In the genomic region with DNA sequence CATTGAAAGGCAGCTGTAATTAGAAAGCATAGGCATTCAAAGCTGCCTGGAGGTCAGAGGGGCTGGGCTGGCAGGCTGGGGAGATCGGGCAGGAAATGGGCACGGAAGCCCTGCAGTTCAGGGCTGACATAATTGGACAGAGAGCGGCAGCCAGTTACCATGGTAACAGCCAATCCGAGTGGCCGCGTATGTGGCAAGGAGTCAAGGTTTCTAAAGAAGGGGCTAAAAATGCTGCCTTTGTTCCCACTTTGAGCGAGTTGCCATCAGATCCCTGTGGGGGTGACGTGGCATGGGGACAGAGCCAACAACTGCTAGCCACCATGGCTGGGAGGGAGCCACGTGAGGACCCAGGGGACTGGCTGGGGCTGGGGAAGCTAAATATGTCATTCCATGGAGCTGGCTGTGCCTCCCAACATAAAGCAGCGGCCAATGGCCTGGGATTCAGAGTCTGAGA, we compare ENCODE assay signal across 8 cellular contexts. TPM values are rescaled to one million over a fixed set of nuclear protein-coding genes. Genes with fewer than 3 reads are reported as not detected.
DNase-seq lines count a peak whose midpoint lies in the region; ATAC-seq, FAIRE-seq and TF ChIP-seq lines count a peak whose summit lies in the region.

No MANE protein-coding gene starts in this region.

- no peaks in the 10 kb centered on the region for H3K79me2 ChIP-seq in hepatocyte

- DNase-seq in H54 (ENCODE audit: insufficient read length, low spot score): peak; percentile 47
- DNase-seq in NOMO-1 treated with dmso at 0.1 percent for 144 hours (lab: John Stamatoyannopoulos, UW; ENCODE audit: unreplicated experiment): peak; percentile 24
- DNase-seq in amygdala (lab: John Stamatoyannopoulos, UW): peak; percentile 48 to 99 (median 95)
- peak; percentile 46 for DNase-seq in hepatocyte (ENCODE audit: low spot score)
- peak; percentile 93 for DNase-seq in retina
- no peak for DNase-seq in SKM-1 treated with dmso at 0.1 percent for 144 hours (lab: John Stamatoyannopoulos, UW; ENCODE audit: unreplicated experiment)

- ATAC-seq in GM18868 (IDR thresholded peaks at IDR 0.05; ENCODE audit: unreplicated experiment): no peak
- ATAC-seq in GM21529 (IDR thresholded peaks at IDR 0.05; ENCODE audit: unreplicated experiment): no peak

- H3K36me3 ChIP-seq in hepatocyte (replicated peaks; ENCODE audit: insufficient read depth, low read depth): no peaks in the 10 kb centered on the region

- H3K9me2 ChIP-seq in hepatocyte (replicated peaks; ENCODE audit: insufficient read depth): no peaks in the 10 kb centered on the region

- H3K4me1 ChIP-seq in hepatocyte (ENCODE audit: insufficient read depth): peaks cover 6% of the 10 kb centered on the region

- no peak for FAIRE-seq in H54 (lab: Jason Lieb, UNC)

- no peak for TF ChIP-seq CTCF in hepatocyte (IDR thresholded peaks at IDR 0.05; ENCODE audit: poor library complexity)

- no peak overlapping the region for H3K4me3 ChIP-seq in hepatocyte

- no peaks in the 10 kb centered on the region for H4K20me1 ChIP-seq in hepatocyte (ENCODE audit: insufficient read depth, poor library complexity, severe bottlenecking)

- peak overlapping the region; percentile 35 for H2AFZ ChIP-seq in hepatocyte

- no peak for TF ChIP-seq POLR2A in H54 (IDR thresholded peaks at IDR 0.05; ENCODE audit: low read depth, low read length)

- peak overlapping the region; percentile 53 for H3K4me2 ChIP-seq in hepatocyte

- 30% methylated on average over 10 of the region's 10 CpGs for WGBS in hepatocyte (ENCODE audit: low lambda C conversion rate, missing lambda C conversion rate)

- no peaks in the 10 kb centered on the region for H3K9me3 ChIP-seq in hepatocyte (ENCODE audit: low read depth)

- H3K27ac ChIP-seq in hepatocyte: no peak overlapping the region

- no peaks in the 10 kb centered on the region for H3K27me3 ChIP-seq in hepatocyte

RNA-seq across cellular contexts. Expression of a gene that starts 44.7 kb away (rescaled TPM):
- total RNA-seq in hepatocyte: 80.3 and 85.0 TPM in 2 replicates
- polyA plus RNA-seq in hepatocyte: 61.3 and 63.8 TPM in 2 replicates

RNA-seq across cellular contexts. Expression of a gene that starts 51.1 kb away (rescaled TPM):
- total RNA-seq in hepatocyte: 106 and 126 TPM in 2 replicates
- polyA plus RNA-seq in hepatocyte: 85.3 and 97.3 TPM in 2 replicates
